15 cellular contexts compared by ENCODE assay signal in the genomic region with DNA sequence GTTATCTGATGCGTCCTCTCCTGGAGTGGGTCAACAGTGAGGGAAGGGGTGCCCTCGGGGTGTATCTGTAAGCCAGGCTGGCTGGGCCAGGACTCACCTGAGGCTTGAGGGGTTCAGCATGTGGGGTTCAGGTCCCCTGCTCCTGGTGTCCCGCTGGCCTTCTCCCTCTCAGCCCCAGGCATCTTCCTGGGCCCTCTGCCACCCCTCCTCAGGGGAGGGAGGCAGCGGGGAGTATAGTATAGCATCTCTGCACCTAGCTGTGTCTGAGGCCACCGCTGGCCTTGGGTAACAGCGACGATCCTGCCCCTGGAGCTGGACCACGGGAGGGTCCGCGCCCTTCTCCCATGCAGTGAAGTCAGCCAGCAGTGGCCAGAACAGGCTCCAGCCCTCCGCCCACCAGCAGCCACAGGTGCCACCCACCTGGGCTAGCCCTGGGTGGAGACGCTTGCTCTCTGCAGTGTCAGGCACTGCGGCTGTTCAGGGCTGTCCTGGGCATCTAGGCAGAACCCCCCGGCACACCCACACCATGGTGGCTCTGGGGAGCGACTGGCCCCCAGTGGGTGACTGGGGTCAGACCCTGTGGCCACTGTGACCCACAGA.
DNase-seq lines count a peak whose midpoint lies in the region; ATAC-seq and TF ChIP-seq lines count a peak whose summit lies in the region.
"Had no signal": no experiment of that assay in that cellular context is flagged by ENCODE, and none has a peak within 500 bp of the region (broad histone marks: within the 10 kb centered on the region; RNA-seq: fewer than 3 reads in every experiment).

No MANE protein-coding gene starts in this region.

- intact Hi-C loops in CD14-positive monocyte (cut with micrococcal nuclease): no loop called here
- intact Hi-C loops in lower lobe of right lung (cut with DNase I): no loop called here
- intact Hi-C loops in psoas muscle (cut with DNase I): loop anchor here in 1 of 2 donors (10.0 kb wide), 1 partner anchor 162 kb away; no protein-coding TSS in a partner anchor

- H3K4me1 Mint-ChIP-seq in CD14-positive monocyte (no peaks in the 10 kb centered on the region), osteocyte (ENCODE audit: unreplicated experiment) (peaks cover 1% of the 10 kb centered on the region)

- no peaks in the 10 kb centered on the region for H3K9me3 ChIP-seq in HEK293 (ENCODE audit: control insufficient read depth, insufficient read depth, low read depth, low read length)
- no peaks in the 10 kb centered on the region for H3K9me3 ChIP-seq in lower lobe of right lung
- H3K9me3 ChIP-seq in psoas muscle: no peaks in the 10 kb centered on the region
- H3K9me3 ChIP-seq: A549, Caco-2 had no signal

- TF ChIP-seq CTCF in CD14-positive monocyte (IDR thresholded peaks at IDR 0.05) (no peak), HEK293 (tag by site-specific recombination; IDR thresholded peaks at IDR 0.05) (no peak), lower lobe of right lung (IDR thresholded peaks at IDR 0.05) (no peak), psoas muscle (IDR thresholded peaks at IDR 0.05) (no peak), osteocyte (IDR thresholded peaks at IDR 0.05) (no peak)

- H3K4me3 ChIP-seq in HEK293 (ENCODE audit: low read depth, low read length) (no peak overlapping the region), lower lobe of right lung (no peak overlapping the region), psoas muscle (no peak overlapping the region)
- H3K4me3 ChIP-seq: A549 had no signal

- H3K27me3 Mint-ChIP-seq in CD14-positive monocyte (ENCODE audit: low read depth in 3 of 3) (peaks cover 17 to 37% (median 17%) of the 10 kb centered on the region in 3 donors), osteocyte (ENCODE audit: unreplicated experiment) (peaks cover 10% of the 10 kb centered on the region)

- DNase-seq in CD14-positive monocyte (ENCODE audit: low spot score) (peak; percentile 43), lower lobe of right lung (peak; percentile 27), psoas muscle (peak; percentile 4 to 36), osteocyte (ENCODE audit: extremely low spot score, unreplicated experiment) (no peak), medulla oblongata (ENCODE audit: extremely low spot score) (no peak), NCI-H2081 (lab: John Stamatoyannopoulos, UW) (no peak)
- DNase-seq: Caco-2, GF-D8, GOT3, H9 had no signal

- no peak overlapping the region for H3K27ac ChIP-seq in HEK293 (ENCODE audit: extremely low read depth, low read depth, low read length)
- no peak overlapping the region for H3K27ac ChIP-seq in lower lobe of right lung
- H3K27ac ChIP-seq in psoas muscle: no peak overlapping the region
- H3K27ac ChIP-seq: A549 had no signal

- no peaks in the 10 kb centered on the region; the same call in 1 of the 2 replicates for H3K4me1 ChIP-seq in HEK293 (ENCODE audit: control insufficient read depth, insufficient read depth, low read length)
- peaks cover 5% of the 10 kb centered on the region for H3K4me1 ChIP-seq in lower lobe of right lung
- no peaks in the 10 kb centered on the region for H3K4me1 ChIP-seq in psoas muscle
- H3K4me1 ChIP-seq: A549, Caco-2 had no signal

- 74 to 81% (median 74%) methylated on average over 15 of the region's 15 CpGs for WGBS in psoas muscle, 3 donors

- H3K36me3 ChIP-seq in HEK293 (ENCODE audit: control insufficient read depth in 2 of 2, insufficient read depth in 1 of 2, low read length in 2 of 2) (no peaks in the 10 kb centered on the region), lower lobe of right lung (no peaks in the 10 kb centered on the region), psoas muscle (ENCODE audit: insufficient read depth in 1 of 2, low read depth in 1 of 2) (no peaks in the 10 kb centered on the region)

- no peak overlapping the region for H3K4me3 Mint-ChIP-seq in CD14-positive monocyte
- no peak overlapping the region for H3K4me3 Mint-ChIP-seq in osteocyte (ENCODE audit: unreplicated experiment)
- H3K4me3 Mint-ChIP-seq: CD8-positive, alpha-beta memory T cell; H9 had no signal

- CTCF ChIA-PET in HEK293 (lab: Yijun Ruan, JAX): no interaction called here

- H3K9me3 Mint-ChIP-seq in CD14-positive monocyte (peaks cover 0 to 5% (median 0%) of the 10 kb centered on the region in 7 donors), osteocyte (ENCODE audit: unreplicated experiment) (no peaks in the 10 kb centered on the region)
- H3K9me3 Mint-ChIP-seq: CD8-positive, alpha-beta memory T cell; H9 had no signal

- H3K27me3 ChIP-seq in lower lobe of right lung (ENCODE audit: low read depth): peaks cover 61% of the 10 kb centered on the region
- H3K27me3 ChIP-seq in psoas muscle (ENCODE audit: insufficient read depth in 3 of 3, low read length in 2 of 3): peaks cover 0 to 63% (median 4%) of the 10 kb centered on the region in 3 donors

- H3K27ac Mint-ChIP-seq in CD14-positive monocyte (no peak overlapping the region), osteocyte (ENCODE audit: unreplicated experiment) (no peak overlapping the region)
- H3K27ac Mint-ChIP-seq: CD8-positive, alpha-beta memory T cell; H9 had no signal

- H3K36me3 Mint-ChIP-seq in CD14-positive monocyte (no peaks in the 10 kb centered on the region), osteocyte (ENCODE audit: unreplicated experiment) (no peaks in the 10 kb centered on the region)
- H3K36me3 Mint-ChIP-seq: CD8-positive, alpha-beta memory T cell had no signal

- ATAC-seq in lower lobe of right lung (no peak), psoas muscle (no peak), HG02571 (IDR thresholded peaks at IDR 0.05; ENCODE audit: unreplicated experiment) (no peak)
- ATAC-seq: A549, HepG2 had no signal

- POLR2A ChIA-PET in HEK293 (lab: Yijun Ruan, JAX): no interaction called here

TF ChIP-seq in HEK293, 187 proteins besides CTCF, POLR2A, EP300 and RAD21:
- TF ChIP-seq SCRT2 (tag by site-specific recombination; IDR thresholded peaks at IDR 0.05): 0 out of 2 replicates have a peak, but pooled peaks have one; percentile 14
- no peak for TF ChIP-seq ZNF626 (tag by site-specific recombination; IDR thresholded peaks at IDR 0.05)
- 0 out of 2 replicates have a peak, but pooled peaks have one; percentile 11 for TF ChIP-seq ZFHX2 (tag by site-specific recombination; conservative IDR thresholded peaks at IDR 0.05)

Comparison
In these comparisons a context has a peak if more than half of its experiments do, and no peak if none do; other contexts are left out.
1. DNase-seq: peak in CD14-positive monocyte (single experiment), lower lobe of right lung (single experiment) and psoas muscle (2 of 2); none in osteocyte (single experiment), medulla oblongata (single experiment) and NCI-H2081 (0 of 2).